ENCODE assay signal across 21 cellular contexts in genomic region chrX:38142598-38142997, GRCh38.
A peak's percentile ranks its signal among the peaks of the same experiment; 100 is the strongest.
DNase-seq lines count a peak whose midpoint lies in the region; TF ChIP-seq lines count a peak whose summit lies in the region.
"Had no signal": no experiment of that assay in that cellular context is flagged by ENCODE, and none has a peak within 500 bp of the region (broad histone marks: within the 10 kb centered on the region; RNA-seq: fewer than 3 reads in every experiment).

No MANE protein-coding gene starts in this region.

- no peak overlapping the region for H3K27ac ChIP-seq in GM23248
- H3K27ac ChIP-seq in MM.1S (ENCODE audit: low read length) = no peak overlapping the region
- H3K27ac ChIP-seq: brain microvascular endothelial cell, esophagus squamous epithelium, parathyroid adenoma, Peyer's patch, spleen, thyroid gland had no signal

- H3K36me3 ChIP-seq in GM23248 (ENCODE audit: low read depth) = no peaks in the 10 kb centered on the region
- H3K36me3 ChIP-seq in MM.1S (replicated peaks; ENCODE audit: insufficient read depth, low read length) = no peaks in the 10 kb centered on the region
- H3K36me3 ChIP-seq: brain microvascular endothelial cell, esophagus squamous epithelium, Peyer's patch, spleen, thyroid gland had no signal

- H3K4me1 ChIP-seq in GM23248 (ENCODE audit: insufficient read depth) (no peaks in the 10 kb centered on the region), MM.1S (ENCODE audit: low read length) (no peaks in the 10 kb centered on the region)
- H3K4me1 ChIP-seq: esophagus squamous epithelium, parathyroid adenoma, Peyer's patch, spleen had no signal

- H3K9me3 ChIP-seq in GM23248 (ENCODE audit: low read depth) = no peaks in the 10 kb centered on the region
- no peaks in the 10 kb centered on the region for H3K9me3 ChIP-seq in MM.1S (replicated peaks; ENCODE audit: insufficient read depth, low read length)
- H3K9me3 ChIP-seq: esophagus squamous epithelium, Peyer's patch, spleen, thyroid gland had no signal

- H3K4me3 ChIP-seq in GM23248 (no peak overlapping the region), fibroblast of villous mesenchyme (ENCODE audit: low read depth, low read length) (no peak overlapping the region), skeletal muscle cell (ENCODE audit: low read depth, low read length) (no peak overlapping the region), MM.1S (ENCODE audit: low read length) (no peak overlapping the region)
- H3K4me3 ChIP-seq: esophagus squamous epithelium, Peyer's patch, spleen, thyroid gland had no signal

- H3F3A ChIP-seq in GM23248 (ENCODE audit: insufficient read depth) (no peaks in the 10 kb centered on the region), MM.1S (ENCODE audit: insufficient read depth, low read length) (no peaks in the 10 kb centered on the region)

- H2AFZ ChIP-seq in GM23248 (no peak overlapping the region), MM.1S (ENCODE audit: low read length) (no peak overlapping the region)
- H2AFZ ChIP-seq: parathyroid adenoma had no signal

- H3K9ac ChIP-seq in GM23248 (no peak overlapping the region), MM.1S (ENCODE audit: low read length) (no peak overlapping the region)
- H3K9ac ChIP-seq: parathyroid adenoma had no signal

- H4K20me1 ChIP-seq in GM23248 (ENCODE audit: insufficient read depth) (no peaks in the 10 kb centered on the region), MM.1S (ENCODE audit: insufficient read depth, low read length) (no peaks in the 10 kb centered on the region)

- TF ChIP-seq CTCF in fibroblast of villous mesenchyme (IDR thresholded peaks at IDR 0.05; ENCODE audit: insufficient read depth, low read depth, low read length) (no peak), MM.1S (IDR thresholded peaks at IDR 0.05; ENCODE audit: low read length) (no peak)

- H3K4me2 ChIP-seq in GM23248 (ENCODE audit: unreplicated experiment) (no peak overlapping the region), MM.1S (ENCODE audit: low read depth, low read length) (no peak overlapping the region)

- in situ Hi-C loops in GM23248 (cut with MboI) = no loop called here

- H3K79me2 ChIP-seq in GM23248 (ENCODE audit: insufficient read depth) (no peaks in the 10 kb centered on the region), MM.1S (ENCODE audit: low read length) (no peaks in the 10 kb centered on the region)
- H3K79me2 ChIP-seq: parathyroid adenoma had no signal

- no peaks in the 10 kb centered on the region for H3K27me3 ChIP-seq in GM23248 (replicated peaks; ENCODE audit: insufficient read depth)
- H3K27me3 ChIP-seq in MM.1S (replicated peaks; ENCODE audit: insufficient read depth, low read length) = no peaks in the 10 kb centered on the region
- H3K27me3 ChIP-seq: brain microvascular endothelial cell, esophagus squamous epithelium, Peyer's patch, thyroid gland had no signal

- H3K9me2 ChIP-seq in GM23248 (ENCODE audit: insufficient read depth) (no peaks in the 10 kb centered on the region), MM.1S (replicated peaks; ENCODE audit: insufficient read depth, low read length) (no peaks in the 10 kb centered on the region)

- 13% methylated on average over 1 of the region's 1 CpG; no CpG with 5 or more reads in 1 of the 2 experiments for WGBS in GM23248 (ENCODE audit: low coverage in 1 of 2, low lambda C conversion rate in 2 of 2, missing lambda C conversion rate in 2 of 2), 2 experiments

- DNase-seq in GM23248 (peak; percentile 48), astrocyte of the hippocampus (ENCODE audit: low read depth, low spot score) (peak; percentile 21), fibroblast of villous mesenchyme (ENCODE audit: low read depth) (peak; percentile 83), skeletal muscle cell (ENCODE audit: low read depth) (peak; percentile 67), MM.1S (no peak), RPMI8226 (no peak), MV-4-11 (lab: John Stamatoyannopoulos, UW) (no peak)
- DNase-seq: activated CD4-positive, alpha-beta T cell treated with anti-CD3 and anti-CD28 coated beads, Interleukin-2, amount 10 ng/mL, durations not matched to agents 24 days and 14 days; activated naive CD4-positive, alpha-beta T cell treated with anti-CD3 and anti-CD28 coated beads for 36 hours; brain microvascular endothelial cell; C1 segment of cervical spinal cord; DMS 273 treated with DMSO at 0.1 percent for 48 hours; esophagus squamous epithelium; GOT3; left colon; NCI-H1048; NCI-H82; Peyer's patch; spleen had no signal

Comparison
In these comparisons a context has a peak if more than half of its experiments do, and no peak if none do; other contexts are left out.
1. DNase-seq: peak in GM23248 (single experiment), astrocyte of the hippocampus (single experiment), fibroblast of villous mesenchyme (single experiment) and skeletal muscle cell (single experiment); none in MM.1S (single experiment), RPMI8226 (single experiment) and MV-4-11 (single experiment).